In the genomic region with DNA sequence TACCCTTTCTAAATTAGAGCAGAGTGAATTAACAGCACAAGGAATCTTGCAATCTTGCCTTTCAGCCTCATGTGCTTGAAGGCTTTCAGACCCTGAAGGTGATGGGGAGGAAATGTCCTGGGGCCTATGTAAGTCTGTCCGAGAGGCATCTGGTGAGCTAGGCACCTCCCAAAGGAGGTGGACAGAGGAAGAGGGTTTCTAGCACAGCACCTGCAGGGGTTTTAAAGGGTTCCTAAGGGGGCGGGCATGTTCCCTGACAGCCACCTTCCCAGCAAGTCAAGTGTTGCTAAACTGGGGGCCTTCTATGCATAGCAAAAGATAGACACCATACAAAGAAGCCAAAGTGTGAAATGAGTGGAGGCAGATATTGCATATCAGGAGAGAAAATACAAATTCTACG, we compare ENCODE assay signal across 15 cellular contexts.
DNase-seq lines count a peak whose midpoint lies in the region; ATAC-seq and TF ChIP-seq lines count a peak whose summit lies in the region.
"Had no signal": no experiment of that assay in that cellular context is flagged by ENCODE, and none has a peak within 500 bp of the region (broad histone marks: within the 10 kb centered on the region; RNA-seq: fewer than 3 reads in every experiment).

No MANE protein-coding gene starts in this region.

- H3K9me3 ChIP-seq in right atrium auricular region (no peaks in the 10 kb centered on the region), neural progenitor cell (ENCODE audit: low read depth) (no peaks in the 10 kb centered on the region), vagina (no peaks in the 10 kb centered on the region)
- H3K9me3 ChIP-seq: BLaER1 treated with 17β-estradiol and CSF1 and Interleukin-3, amounts not matched to agents 10 nM and 100 nM; MG63 had no signal

- H3K27ac ChIP-seq in right atrium auricular region (peak overlapping the region in 1 of 2 donors; percentile 68), neural progenitor cell (peak overlapping the region; percentile 83), vagina (no peak overlapping the region)
- H3K27ac ChIP-seq: BLaER1 treated with 17β-estradiol and CSF1 and Interleukin-3, amounts not matched to agents 10 nM and 100 nM had no signal

- H3K9ac ChIP-seq in neural progenitor cell = no peak overlapping the region
- H3K9ac ChIP-seq: BLaER1 treated with 17β-estradiol and CSF1 and Interleukin-3, amounts not matched to agents 10 nM and 100 nM had no signal

- peaks cover 0 to 34% of the 10 kb centered on the region in 2 donors for H3K4me1 ChIP-seq in right atrium auricular region
- H3K4me1 ChIP-seq in neural progenitor cell = peaks cover 94% of the 10 kb centered on the region
- no peaks in the 10 kb centered on the region for H3K4me1 ChIP-seq in vagina
- H3K4me1 ChIP-seq: BLaER1 treated with 17β-estradiol and CSF1 and Interleukin-3, amounts not matched to agents 10 nM and 100 nM had no signal

- ATAC-seq in Right ventricle myocardium inferior (peak; percentile 25), HG03432 (IDR thresholded peaks at IDR 0.05; ENCODE audit: unreplicated experiment) (no peak), HG03175 (IDR thresholded peaks at IDR 0.05; ENCODE audit: unreplicated experiment) (no peak)
- ATAC-seq: PC-3 had no signal

- no peak for TF ChIP-seq POLR2A in vagina (IDR thresholded peaks at IDR 0.05)

- no peaks in the 10 kb centered on the region for H3K27me3 ChIP-seq in right atrium auricular region
- H3K27me3 ChIP-seq in neural progenitor cell = no peaks in the 10 kb centered on the region
- no peaks in the 10 kb centered on the region for H3K27me3 ChIP-seq in vagina
- H3K27me3 ChIP-seq: BLaER1 treated with 17β-estradiol and CSF1 and Interleukin-3, amounts not matched to agents 10 nM and 100 nM; MG63 had no signal

- no peak for TF ChIP-seq CTCF in right atrium auricular region (IDR thresholded peaks at IDR 0.05)
- no peak for TF ChIP-seq CTCF in glutamatergic neuron (IDR thresholded peaks at IDR 0.05; ENCODE audit: partially characterized antibody, unreplicated experiment)
- TF ChIP-seq CTCF in neural progenitor cell (IDR thresholded peaks at IDR 0.05) = no peak
- TF ChIP-seq CTCF in vagina (IDR thresholded peaks at IDR 0.05) = no peak

- peaks cover 66% of the 10 kb centered on the region for H3F3A ChIP-seq in neural progenitor cell (ENCODE audit: low read depth)

- DNase-seq in Right ventricle myocardium inferior (ENCODE audit: missing footprints) = no peak
- no peak for DNase-seq in right atrium auricular region (ENCODE audit: low spot score)
- no peak for DNase-seq in glutamatergic neuron
- peak; percentile 53 for DNase-seq in iPS-NIHi11 (ENCODE audit: low spot score)
- peak; percentile 54 for DNase-seq in neural progenitor cell (ENCODE audit: low spot score)
- DNase-seq in vagina (ENCODE audit: extremely low spot score in 2 of 2) = no peak
- DNase-seq: 8988T, MG63, NCI-H1092 treated with DMSO at 0.1 percent for 48 hours, NCI-H1694, NCI-H446, PC-3 had no signal

- peaks cover 100% of the 10 kb centered on the region for H4K20me1 ChIP-seq in neural progenitor cell (ENCODE audit: low read depth)
- H4K20me1 ChIP-seq: BLaER1 treated with 17β-estradiol and CSF1 and Interleukin-3, amounts not matched to agents 10 nM and 100 nM had no signal

- H3K9me3 Mint-ChIP-seq in glutamatergic neuron (ENCODE audit: unreplicated experiment) (peaks cover 1% of the 10 kb centered on the region), neural progenitor cell (no peaks in the 10 kb centered on the region)

- no peak overlapping the region for H3K4me3 ChIP-seq in right atrium auricular region
- H3K4me3 ChIP-seq in neural progenitor cell = peak overlapping the region; percentile 1
- H3K4me3 ChIP-seq in vagina = no peak overlapping the region
- H3K4me3 ChIP-seq: BLaER1 treated with 17β-estradiol and CSF1 and Interleukin-3, amounts not matched to agents 10 nM and 100 nM; MG63 had no signal

- intact Hi-C loops in Right ventricle myocardium inferior (cut with DNase I) = loop anchor here (10.0 kb wide), 1 partner anchor 74 kb away; no protein-coding TSS in a partner anchor
- intact Hi-C loops in vagina (cut with DNase I) = no loop called here

- H3K36me3 Mint-ChIP-seq in glutamatergic neuron (ENCODE audit: unreplicated experiment) (no peaks in the 10 kb centered on the region), neural progenitor cell (peaks cover 15% of the 10 kb centered on the region)

- no peak overlapping the region for H2AFZ ChIP-seq in neural progenitor cell (replicated peaks)

- H3K36me3 ChIP-seq in right atrium auricular region (no peaks in the 10 kb centered on the region), neural progenitor cell (no peaks in the 10 kb centered on the region), vagina (no peaks in the 10 kb centered on the region)
- H3K36me3 ChIP-seq: BLaER1 treated with 17β-estradiol and CSF1 and Interleukin-3, amounts not matched to agents 10 nM and 100 nM; MG63 had no signal

- H3K4me1 Mint-ChIP-seq in glutamatergic neuron (ENCODE audit: low read depth, unreplicated experiment) (peaks cover 48% of the 10 kb centered on the region), neural progenitor cell (peaks cover 80% of the 10 kb centered on the region)

- peak overlapping the region; percentile 9 for H3K4me3 Mint-ChIP-seq in glutamatergic neuron (ENCODE audit: unreplicated experiment)
- no peak overlapping the region for H3K4me3 Mint-ChIP-seq in neural progenitor cell

- peak overlapping the region; percentile 71 for H3K4me2 ChIP-seq in neural progenitor cell
- H3K4me2 ChIP-seq: BLaER1 treated with 17β-estradiol and CSF1 and Interleukin-3, amounts not matched to agents 10 nM and 100 nM had no signal

- peaks cover 2% of the 10 kb centered on the region for H3K27me3 Mint-ChIP-seq in glutamatergic neuron (ENCODE audit: unreplicated experiment)
- H3K27me3 Mint-ChIP-seq in neural progenitor cell (ENCODE audit: insufficient read depth, low read depth) = no peaks in the 10 kb centered on the region

- peaks cover 100% of the 10 kb centered on the region for H3K79me2 ChIP-seq in neural progenitor cell (ENCODE audit: low read depth)

- H3K27ac Mint-ChIP-seq in glutamatergic neuron (ENCODE audit: unreplicated experiment) = peak overlapping the region; percentile 24
- H3K27ac Mint-ChIP-seq in neural progenitor cell = peak overlapping the region; percentile 65

Comparison
In these comparisons a context has a peak if more than half of its experiments do, and no peak if none do; other contexts are left out.
1. DNase-seq: peak in iPS-NIHi11 (single experiment) and neural progenitor cell (single experiment); none in Right ventricle myocardium inferior (single experiment), right atrium auricular region (single experiment), glutamatergic neuron (single experiment) and vagina (0 of 2).